In the genomic region with DNA sequence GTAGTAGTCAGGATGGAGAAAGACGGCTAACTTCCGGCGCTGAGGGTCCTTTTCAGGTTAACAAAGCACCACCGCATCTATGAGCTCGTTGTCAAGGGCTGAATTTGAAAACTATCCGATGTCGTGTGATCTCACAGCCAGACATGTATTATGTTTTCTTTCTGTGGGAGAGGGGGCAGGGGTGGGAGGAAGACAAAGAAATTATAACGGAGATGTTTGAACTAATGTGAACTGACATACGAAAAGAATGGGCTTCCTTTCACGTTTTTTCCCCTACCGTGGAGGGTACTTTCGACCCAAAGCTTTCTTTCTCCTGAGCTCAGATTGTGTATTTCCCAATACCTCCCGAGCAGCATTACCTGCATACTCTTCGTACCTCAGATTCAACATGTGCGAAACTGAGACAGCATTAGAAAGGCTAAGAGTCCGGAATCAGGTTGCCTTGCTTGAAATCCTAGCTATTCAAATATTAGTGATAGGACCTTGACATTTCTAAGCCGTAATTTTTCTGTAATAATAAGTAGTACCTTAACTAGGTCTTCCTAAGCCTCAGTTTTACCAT, we compare ENCODE assay signal across 8 cellular contexts. TPM values are rescaled to one million over a fixed set of nuclear protein-coding genes. Genes with fewer than 3 reads are reported as not detected.
A peak's percentile ranks its signal among the peaks of the same experiment; 100 is the strongest.
DNase-seq lines count a peak whose midpoint lies in the region; ATAC-seq and TF ChIP-seq lines count a peak whose summit lies in the region.

No MANE protein-coding gene starts in this region.

- WGBS in sigmoid colon, 2 donors, result 7 to 23% methylated on average over 17 of the region's 17 CpGs

- H3K9me3 ChIP-seq in WERI-Rb-1 (ENCODE audit: severe bottlenecking) (no peaks in the 10 kb centered on the region), sigmoid colon (no peaks in the 10 kb centered on the region)

- peak overlapping the region; percentile 74 for H3K4me2 ChIP-seq in GM23338

- TF ChIP-seq POLR2A in sigmoid colon (IDR thresholded peaks at IDR 0.05), result no peak

- H3K4me3 ChIP-seq in GM23338 (peak overlapping the region; percentile 62), WERI-Rb-1 (ENCODE audit: low read depth, low read length) (peak overlapping the region; percentile 57; the same call in 1 of the 2 replicates), foreskin fibroblast (ENCODE audit: low read depth in 1 of 2, low read length in 2 of 2) (peak overlapping the region; percentile 49 to 62), sigmoid colon (peak overlapping the region; percentile 42 to 81 (median 66))

- H3K9me3 Mint-ChIP-seq in GM23338, result 0 out of 3 replicates have a peak, but pooled peaks cover 4% of the 10 kb centered on the region

- H3K27me3 Mint-ChIP-seq in GM23338 (ENCODE audit: insufficient read depth, low read depth, poor library complexity), result peaks cover 6% of the 10 kb centered on the region

- peaks cover 19% of the 10 kb centered on the region for H3K79me2 ChIP-seq in GM23338 (replicated peaks; ENCODE audit: insufficient read depth)

- peak overlapping the region; percentile 96 for H3K27ac Mint-ChIP-seq in GM23338

- peak overlapping the region; percentile 49; the same call in 1 of the 2 replicates for H2AFZ ChIP-seq in GM23338

- no peaks in the 10 kb centered on the region for H3K9me2 ChIP-seq in GM23338 (ENCODE audit: insufficient read depth)

- intact Hi-C loops in sigmoid colon (cut with DNase I), result loop anchor here (10.0 kb wide), 1 partner anchor 410 kb away; a partner anchor contains a TSS

- TF ChIP-seq CTCF in GM23338 (conservative IDR thresholded peaks at IDR 0.05; ENCODE audit: low read depth in 2 of 2) (no peak), WERI-Rb-1 (IDR thresholded peaks at IDR 0.05; ENCODE audit: low read depth, low read length) (no peak), foreskin fibroblast (IDR thresholded peaks at IDR 0.05; ENCODE audit: low read depth, low read length) (no peak), sigmoid colon (IDR thresholded peaks at IDR 0.05) (no peak)

- H3K27me3 ChIP-seq in GM23338 (ENCODE audit: insufficient read depth) (no peaks in the 10 kb centered on the region), WERI-Rb-1 (ENCODE audit: insufficient read depth, low read depth, severe bottlenecking) (no peaks in the 10 kb centered on the region), sigmoid colon (no peaks in the 10 kb centered on the region)

- peaks cover 45% of the 10 kb centered on the region for H3K4me1 Mint-ChIP-seq in GM23338

- H3K27ac ChIP-seq in GM23338 (ENCODE audit: low read depth) (peak overlapping the region; percentile 82), WERI-Rb-1 (no peak overlapping the region), sigmoid colon (peak overlapping the region in 3 of 4 donors; percentile 10 to 78 (median 72))

- no peak for TF ChIP-seq EP300 in sigmoid colon (IDR thresholded peaks at IDR 0.05)

- H3K36me3 ChIP-seq in GM23338 (ENCODE audit: insufficient read depth) (no peaks in the 10 kb centered on the region), WERI-Rb-1 (no peaks in the 10 kb centered on the region), sigmoid colon (no peaks in the 10 kb centered on the region)

- peaks cover 41% of the 10 kb centered on the region for H3K4me1 ChIP-seq in GM23338 (ENCODE audit: insufficient read depth)
- peaks cover 0 to 17% (median 9%) of the 10 kb centered on the region in 4 donors for H3K4me1 ChIP-seq in sigmoid colon

- peaks cover 15% of the 10 kb centered on the region for H3F3A ChIP-seq in GM23338 (replicated peaks; ENCODE audit: low read depth)

- H4K20me1 ChIP-seq in GM23338 (replicated peaks; ENCODE audit: insufficient read depth), result no peaks in the 10 kb centered on the region

- peaks cover 3% of the 10 kb centered on the region; the same call in 1 of the 3 replicates for H3K36me3 Mint-ChIP-seq in GM23338 (ENCODE audit: low read depth)

- peak overlapping the region; percentile 82 for H3K4me3 Mint-ChIP-seq in GM23338

- no peak for DNase-seq in GM23338 (ENCODE audit: low spot score)
- no peak for DNase-seq in WERI-Rb-1
- no peak for DNase-seq in foreskin fibroblast
- no peak for DNase-seq in sigmoid colon
- no peak for DNase-seq in Ammon's horn (ENCODE audit: low spot score)
- DNase-seq in NCI-H2081 treated with DMSO at 0.1 percent for 48 hours (lab: John Stamatoyannopoulos, UW), result no peak

- no peak for ATAC-seq in GM23338
- ATAC-seq in GM21717 (IDR thresholded peaks at IDR 0.05; ENCODE audit: unreplicated experiment), result no peak
- no peak for ATAC-seq in GM18517 (IDR thresholded peaks at IDR 0.05; ENCODE audit: unreplicated experiment)

TF ChIP-seq in GM23338, 12 proteins besides CTCF, POLR2A, EP300 and RAD21:
- TF ChIP-seq POLR2AphosphoS5 (IDR thresholded peaks at IDR 0.05; ENCODE audit: low read depth), result no peak
- no peak for TF ChIP-seq CREB1 (CRISPR knock-in tag; IDR thresholded peaks at IDR 0.05; ENCODE audit: low read depth)
- no peak for TF ChIP-seq EZH2phosphoT487 (IDR thresholded peaks at IDR 0.05; ENCODE audit: unreplicated experiment)
- TF ChIP-seq STAT1 (IDR thresholded peaks at IDR 0.05; ENCODE audit: unreplicated experiment), result no peak
TF ChIP-seq in GM23338: peak in this region for 0.

RNA-seq across cellular contexts. Expression of a gene that starts 0.7 kb away (rescaled TPM):
- 143 and 175 TPM in 2 replicates for total RNA-seq in GM23338 (2014; rRNA removed; shearing (Covaris generic))
- polyA plus RNA-seq in GM23338 (2016; fragmentation: Nextera tagmentation; extraction: Ambion mirVana) (102 and 109 TPM in 2 replicates), sigmoid colon (10 to 100 TPM; 37.7 to 79.3 (median 57.7) TPM)
- 10 to 100 TPM; 24.6 to 43.5 (median 31.0) TPM for total RNA-seq in sigmoid colon
